ENCODE assay signal across 10 cellular contexts in the genomic region with DNA sequence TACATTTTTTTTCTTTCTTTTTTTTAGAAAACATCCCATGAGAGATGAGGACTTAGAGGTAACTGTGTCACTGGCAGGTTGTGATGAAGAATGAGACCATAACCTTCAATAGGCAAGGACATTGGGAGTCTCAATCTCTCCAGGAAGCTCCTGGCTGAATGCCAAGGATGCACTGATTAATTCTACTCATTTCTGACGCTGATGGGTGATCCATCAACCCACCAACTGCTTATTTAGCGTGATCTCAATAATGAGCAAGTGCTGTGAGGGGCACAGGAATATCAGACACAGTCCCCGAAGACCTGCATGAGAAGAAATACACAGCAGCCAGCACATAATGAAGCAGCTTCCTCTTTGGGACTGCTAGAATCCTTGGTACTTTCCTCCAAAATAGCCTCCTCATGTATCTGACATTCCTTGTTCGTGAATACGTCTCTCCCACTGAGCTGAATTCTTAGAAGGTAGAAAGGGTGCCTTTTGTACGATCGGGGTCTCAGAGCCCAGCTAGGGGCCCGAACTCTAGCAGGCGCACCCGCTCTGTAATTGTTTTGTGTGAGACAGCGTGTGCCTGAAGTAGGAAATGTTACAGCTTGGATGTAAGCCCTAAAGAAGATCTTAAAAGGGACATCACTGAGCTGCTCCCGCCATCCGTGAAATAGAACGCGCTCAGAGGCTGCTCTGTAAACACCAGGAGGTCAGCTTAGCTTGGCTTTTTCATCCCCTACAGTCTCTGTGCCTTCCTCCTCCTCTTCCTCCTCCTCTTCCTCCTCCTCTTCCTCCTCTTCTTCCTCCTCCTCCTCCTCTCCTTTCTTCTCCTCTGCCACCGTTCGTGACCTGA. TPM values are rescaled to one million over a fixed set of nuclear protein-coding genes. Genes with fewer than 3 reads are reported as not detected.
DNase-seq lines count a peak whose midpoint lies in the region; ATAC-seq and TF ChIP-seq lines count a peak whose summit lies in the region.
"Had no signal": no experiment of that assay in that cellular context is flagged by ENCODE, and none has a peak within 500 bp of the region (broad histone marks: within the 10 kb centered on the region; RNA-seq: fewer than 3 reads in every experiment).

No MANE protein-coding gene starts in this region.

- H3K9ac ChIP-seq in stomach smooth muscle (ENCODE audit: low read length in 2 of 2), result peak overlapping the region; percentile 41 to 69

- H2AFZ ChIP-seq in hepatocyte, result no peak overlapping the region

- peak overlapping the region; percentile 64 for H3K4me2 ChIP-seq in hepatocyte

- H3K9me2 ChIP-seq in hepatocyte (replicated peaks; ENCODE audit: insufficient read depth), result no peaks in the 10 kb centered on the region

- TF ChIP-seq CTCF in astrocyte of the cerebellum (IDR thresholded peaks at IDR 0.05; ENCODE audit: low read depth, low read length, missing control alignments) (no peak), hepatocyte (IDR thresholded peaks at IDR 0.05; ENCODE audit: poor library complexity) (no peak)

- H3K4me1 ChIP-seq in hepatocyte (ENCODE audit: insufficient read depth) (peaks cover 9% of the 10 kb centered on the region), stomach smooth muscle (ENCODE audit: control insufficient read depth, insufficient read depth, low read length) (peaks cover 64% of the 10 kb centered on the region)

- WGBS in hepatocyte (ENCODE audit: low lambda C conversion rate, missing lambda C conversion rate), result 66% methylated on average over 17 of the region's 17 CpGs

- no peaks in the 10 kb centered on the region for H4K20me1 ChIP-seq in hepatocyte (ENCODE audit: insufficient read depth, poor library complexity, severe bottlenecking)

- ATAC-seq in HG03135 (IDR thresholded peaks at IDR 0.05; ENCODE audit: unreplicated experiment), result no peak
- no peak for ATAC-seq in HG03521 (IDR thresholded peaks at IDR 0.05; ENCODE audit: unreplicated experiment)

- H3K27ac ChIP-seq in hepatocyte (peak overlapping the region; percentile 81), stomach smooth muscle (ENCODE audit: low read length) (peak overlapping the region; percentile 74)

- DNase-seq in LHCN-M2 (ENCODE audit: low read depth), result peak; percentile 31
- no peak for DNase-seq in astrocyte of the cerebellum (ENCODE audit: low read depth)
- no peak for DNase-seq in hepatocyte (ENCODE audit: low spot score)
- no peak for DNase-seq in cerebellar nuclear complex (lab: John Stamatoyannopoulos, UW)
- DNase-seq in NK-92 treated with Interleukin-12 subunit alpha and Interleukin-12 subunit beta, amount 100 ng/mL, for 24 hours (lab: John Stamatoyannopoulos, UW), result no peak
- DNase-seq: MV-4-11, T1000 had no signal

- H3K36me3 ChIP-seq in hepatocyte (replicated peaks; ENCODE audit: insufficient read depth, low read depth) (no peaks in the 10 kb centered on the region), stomach smooth muscle (ENCODE audit: control insufficient read depth in 2 of 2, insufficient read depth in 2 of 2, low read length in 2 of 2) (peaks cover 0 to 4% of the 10 kb centered on the region in 2 donors)

- peaks cover 78% of the 10 kb centered on the region for H3K79me2 ChIP-seq in hepatocyte

- in situ Hi-C loops in astrocyte of the cerebellum (cut with HindIII; ENCODE audit: low sequenced_read_pairs), result no loop called here

- H3K27me3 ChIP-seq in hepatocyte (peaks cover 1% of the 10 kb centered on the region), stomach smooth muscle (ENCODE audit: control insufficient read depth in 1 of 2, insufficient read depth in 2 of 2, low read length in 2 of 2) (no peaks in the 10 kb centered on the region)

- H3K9me3 ChIP-seq in hepatocyte (ENCODE audit: low read depth) (no peaks in the 10 kb centered on the region), stomach smooth muscle (ENCODE audit: control insufficient read depth in 2 of 2, low read length in 2 of 2) (no peaks in the 10 kb centered on the region)

- H3K4me3 ChIP-seq in astrocyte of the cerebellum (ENCODE audit: low read depth, low read length) (peak overlapping the region; percentile 32), hepatocyte (no peak overlapping the region), stomach smooth muscle (ENCODE audit: low read length in 2 of 2) (peak overlapping the region; percentile 45 to 58)

RNA-seq across cellular contexts. Expression of a gene that starts 7.2 kb away (rescaled TPM):
- total RNA-seq in LHCN-M2 (2014; rRNA removed) (65.3 and 68.0 TPM in 2 replicates), hepatocyte (59.4 and 75.1 TPM in 2 replicates)
- 6.2 TPM for polyA plus RNA-seq in LHCN-M2 (2012)
- polyA plus RNA-seq in hepatocyte, result 23.3 and 27.1 TPM in 2 replicates
